Comparison of ENCODE assay signal across 8 cellular contexts in genomic region chr12:79927772-79928474, GRCh38. TPM values are rescaled to one million over a fixed set of nuclear protein-coding genes. Genes with fewer than 3 reads are reported as not detected.
DNase-seq lines count a peak whose midpoint lies in the region; ATAC-seq, FAIRE-seq and TF ChIP-seq lines count a peak whose summit lies in the region.

No MANE protein-coding gene starts in this region.

- peaks cover 11% of the 10 kb centered on the region for H4K20me1 ChIP-seq in keratinocyte (ENCODE audit: control insufficient read depth, extremely low read depth, insufficient read depth, low read length)

- CTCF ChIA-PET in CD4-positive, alpha-beta T cell (lab: Charles Lee): no interaction called here

- no peak for FAIRE-seq in keratinocyte (lab: Jason Lieb, UNC)

- H3K27me3 Mint-ChIP-seq in CD4-positive, alpha-beta T cell: no peaks in the 10 kb centered on the region
- H3K27me3 Mint-ChIP-seq in activated CD4-positive, alpha-beta T cell treated with anti-CD3 and anti-CD28 coated beads, Interleukin-2, amount 10 ng/mL, durations not matched to agents 24 days and 14 days: no peaks in the 10 kb centered on the region

- DNase-seq in CD4-positive, alpha-beta T cell: peak in 9 of 10 experiments; percentile 13 to 42 (median 20)
- DNase-seq in activated CD4-positive, alpha-beta T cell treated with anti-CD3 and anti-CD28 coated beads, Interleukin-2, amount 10 ng/mL, durations not matched to agents 24 days and 14 days: peak; percentile 84
- no peak for DNase-seq in keratinocyte (ENCODE audit: low read depth, low spot score)
- no peak for DNase-seq in NCI-H524 (lab: John Stamatoyannopoulos, UW)
- no peak for DNase-seq in CD1c-positive myeloid dendritic cell (ENCODE audit: extremely low spot score)
- DNase-seq in SW 1271 (lab: John Stamatoyannopoulos, UW): no peak

- no peaks in the 10 kb centered on the region for H3K9me3 ChIP-seq in CD4-positive, alpha-beta T cell (ENCODE audit: control insufficient read depth, low read length)
- no peaks in the 10 kb centered on the region for H3K9me3 ChIP-seq in keratinocyte (ENCODE audit: control insufficient read depth, low read depth, low read length)

- H3K27me3 ChIP-seq in CD4-positive, alpha-beta T cell (ENCODE audit: control insufficient read depth, insufficient read depth, low read length): no peaks in the 10 kb centered on the region
- no peaks in the 10 kb centered on the region for H3K27me3 ChIP-seq in keratinocyte (ENCODE audit: control insufficient read depth, extremely low read depth, insufficient read depth, low read length)

- peaks cover 100% of the 10 kb centered on the region for H3K79me2 ChIP-seq in keratinocyte (ENCODE audit: control insufficient read depth, insufficient read depth, low read length)

- no peak overlapping the region for H3K4me3 ChIP-seq in keratinocyte (ENCODE audit: control insufficient read depth in 2 of 3, extremely low read depth in 1 of 3, insufficient read depth in 2 of 3, low read depth in 1 of 3, low read length in 3 of 3)

- no peaks in the 10 kb centered on the region for H3K9me3 Mint-ChIP-seq in CD4-positive, alpha-beta T cell
- H3K9me3 Mint-ChIP-seq in activated CD4-positive, alpha-beta T cell treated with anti-CD3 and anti-CD28 coated beads, Interleukin-2, amount 10 ng/mL, durations not matched to agents 24 days and 14 days: no peaks in the 10 kb centered on the region

- H2AFZ ChIP-seq in keratinocyte (ENCODE audit: control insufficient read depth, low read length): no peak overlapping the region

- POLR2A ChIA-PET in CD4-positive, alpha-beta T cell (lab: Charles Lee): interaction anchor here (0.6 to 1.0 kb wide), 3 partner anchors 10 to 23 kb away, joined by 3 read pairs; no protein-coding TSS in a partner anchor

- peak overlapping the region; percentile 22 for H3K4me2 ChIP-seq in keratinocyte (ENCODE audit: control insufficient read depth, extremely low read depth, insufficient read depth, low read depth, low read length)

- H3K36me3 Mint-ChIP-seq in CD4-positive, alpha-beta T cell (ENCODE audit: low read depth): no peaks in the 10 kb centered on the region
- H3K36me3 Mint-ChIP-seq in activated CD4-positive, alpha-beta T cell treated with anti-CD3 and anti-CD28 coated beads, Interleukin-2, amount 10 ng/mL, durations not matched to agents 24 days and 14 days (ENCODE audit: low read depth): peaks cover 2% of the 10 kb centered on the region

- H3K9me1 ChIP-seq in keratinocyte (ENCODE audit: control insufficient read depth, extremely low read depth, insufficient read depth, low read length): peaks cover 4% of the 10 kb centered on the region

- H3K9ac ChIP-seq in keratinocyte (ENCODE audit: control insufficient read depth, extremely low read depth, insufficient read depth, low read length): no peak overlapping the region

- ATAC-seq in CD4-positive, alpha-beta T cell (ENCODE audit: poor library complexity): peak; percentile 97
- ATAC-seq in GM19351 (IDR thresholded peaks at IDR 0.05; ENCODE audit: unreplicated experiment): peak; percentile 99
- ATAC-seq in HG03280 (IDR thresholded peaks at IDR 0.05; ENCODE audit: unreplicated experiment): peak; percentile 97

- intact Hi-C loops in CD4-positive, alpha-beta T cell (cut with DNase I, micrococcal nuclease): loop anchor here in 1 of 2 experiments (5.0 kb wide), 1 partner anchor 36 kb away; no protein-coding TSS in a partner anchor
- intact Hi-C loops in activated CD4-positive, alpha-beta T cell treated with anti-CD3 and anti-CD28 coated beads, Interleukin-2, amount 10 ng/mL, durations not matched to agents 24 days and 14 days (cut with micrococcal nuclease): no loop called here

- peaks cover 72% of the 10 kb centered on the region for H3K4me1 Mint-ChIP-seq in CD4-positive, alpha-beta T cell (ENCODE audit: low read depth)
- H3K4me1 Mint-ChIP-seq in activated CD4-positive, alpha-beta T cell treated with anti-CD3 and anti-CD28 coated beads, Interleukin-2, amount 10 ng/mL, durations not matched to agents 24 days and 14 days: peaks cover 36% of the 10 kb centered on the region

- H3K4me1 ChIP-seq in keratinocyte (ENCODE audit: control insufficient read depth, extremely low read depth, insufficient read depth, low read length): peaks cover 13% of the 10 kb centered on the region

- H3K4me3 Mint-ChIP-seq in CD4-positive, alpha-beta T cell: peak overlapping the region; percentile 52
- peak overlapping the region; percentile 23 for H3K4me3 Mint-ChIP-seq in activated CD4-positive, alpha-beta T cell treated with anti-CD3 and anti-CD28 coated beads, Interleukin-2, amount 10 ng/mL, durations not matched to agents 24 days and 14 days

- no peak for TF ChIP-seq CTCF in CD4-positive, alpha-beta T cell (IDR thresholded peaks at IDR 0.05)
- no peak for TF ChIP-seq CTCF in keratinocyte (optimal IDR thresholded peaks at IDR 0.05 in 1 of 3, IDR thresholded peaks at IDR 0.05 in 1 of 3, conservative IDR thresholded peaks at IDR 0.05 in 1 of 3; ENCODE audit: extremely low read depth in 1 of 3, insufficient read depth in 2 of 3, low read length in 3 of 3)

- no peaks in the 10 kb centered on the region for H3K36me3 ChIP-seq in keratinocyte (ENCODE audit: control insufficient read depth in 2 of 2, extremely low read depth in 1 of 2, insufficient read depth in 2 of 2, low read length in 2 of 2)

- dilution Hi-C loops in keratinocyte (cut with MboI; ENCODE audit: extremely low pct_ligation_motif_present, low sequenced_read_pairs): no loop called here

- peak overlapping the region; percentile 83 for H3K27ac Mint-ChIP-seq in CD4-positive, alpha-beta T cell
- peak overlapping the region; percentile 46 for H3K27ac Mint-ChIP-seq in activated CD4-positive, alpha-beta T cell treated with anti-CD3 and anti-CD28 coated beads, Interleukin-2, amount 10 ng/mL, durations not matched to agents 24 days and 14 days

- no peak overlapping the region for H3K27ac ChIP-seq in CD4-positive, alpha-beta T cell (ENCODE audit: low read depth, low read length)
- H3K27ac ChIP-seq in keratinocyte (ENCODE audit: control insufficient read depth, insufficient read depth, low read length): no peak overlapping the region

RNA-seq across cellular contexts. Expression of gene PPP1R12A, which starts 7.0 kb away (rescaled TPM):
- 10 to 100 TPM; 65.6 to 76.4 TPM for total RNA-seq in CD4-positive, alpha-beta T cell
- total RNA-seq in activated CD4-positive, alpha-beta T cell treated with anti-CD3 and anti-CD28 coated beads, Interleukin-2, amount 10 ng/mL, durations not matched to agents 24 days and 14 days: 78.9 and 84.8 TPM in 2 replicates
- 23.8 to 45.2 TPM (median 42.4 TPM) in 3 replicates for polyA plus RNA-seq in keratinocyte
- 276 TPM for polyA plus RNA-seq in keratinocyte (2011; ENCODE audit: low read depth)
- polyA plus RNA-seq in keratinocyte (2011; cell fraction: cytosol; rRNA removed): 17.5 and 26.7 TPM in 2 replicates
- polyA plus RNA-seq in keratinocyte (2011; cell fraction: nucleus; rRNA removed): 39.5 and 59.5 TPM in 2 replicates
- 37.1 and 43.5 TPM in 2 replicates for polyA plus RNA-seq in keratinocyte (2012; ENCODE audit: low replicate concordance)
- polyA minus RNA-seq in keratinocyte: 24.4 to 74.1 TPM (median 37.9 TPM) in 3 replicates
- 35.7 TPM for polyA minus RNA-seq in keratinocyte (2011; cell fraction: cytosol; rRNA and poly(A)+ RNA removed)
- 64.7 and 149 TPM in 2 replicates for polyA minus RNA-seq in keratinocyte (2011; cell fraction: nucleus; rRNA and poly(A)+ RNA removed)

Comparison
In these comparisons a context has a peak if more than half of its experiments do, and no peak if none do; other contexts are left out.
1. DNase-seq: peak in CD4-positive, alpha-beta T cell (9 of 10) and activated CD4-positive, alpha-beta T cell treated with anti-CD3 and anti-CD28 coated beads, Interleukin-2, amount 10 ng/mL, durations not matched to agents 24 days and 14 days (single experiment); none in keratinocyte (single experiment), NCI-H524 (0 of 2), CD1c-positive myeloid dendritic cell (single experiment) and SW 1271 (0 of 2).
2. Peak in every context shown above with its lines, with median percentiles within 50 percentile points of each other: ATAC-seq.